19 cellular contexts compared by ENCODE assay signal in the genomic region with DNA sequence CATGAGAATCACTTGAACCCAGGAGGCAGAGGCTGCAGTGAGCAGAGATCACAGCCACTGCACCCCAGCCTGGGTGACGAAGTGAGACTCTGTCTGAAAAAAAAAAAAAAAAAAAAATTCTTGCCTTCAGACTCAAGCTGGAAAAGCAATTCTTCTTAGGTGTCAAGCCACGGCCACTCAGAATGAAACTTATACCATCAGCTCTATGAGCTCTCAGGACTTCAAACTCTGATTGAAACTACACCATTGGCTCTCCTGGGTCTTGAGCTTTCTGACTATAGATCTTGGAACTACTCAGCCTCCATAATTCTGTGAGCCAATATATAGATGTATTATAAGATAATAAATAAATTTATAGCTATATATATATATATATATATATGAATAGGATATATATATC. TPM values are rescaled to one million over a fixed set of nuclear protein-coding genes. Genes with fewer than 3 reads are reported as not detected.
"Had no signal": no experiment of that assay in that cellular context is flagged by ENCODE, and none has a peak within 500 bp of the region (broad histone marks: within the 10 kb centered on the region; RNA-seq: fewer than 3 reads in every experiment).

No MANE protein-coding gene starts in this region.

- DNase-seq: activated B cell treated with CpG ODN at 0.5 μM for 24 hours; activated CD4-positive, alpha-beta T cell treated with anti-CD3 and anti-CD28 coated beads, Interleukin-2, amount 10 ng/mL, durations not matched to agents 7 days and 5 days; activated CD8-positive, alpha-beta memory T cell treated with anti-CD3 and anti-CD28 coated beads, Interleukin-2, amount 50 U/mL, for 4 hours; activated gamma-delta T cell; activated T-cell treated with anti-CD3 and anti-CD28 coated beads, Interleukin-2, amount 50 U/mL, for 72 hours; amniotic stem cell; dermis blood vessel endothelial cell; effector memory CD4-positive, alpha-beta T cell; occipital lobe; posterior cingulate gyrus; sigmoid colon; stimulated activated CD4-positive, alpha-beta T cell treated with anti-CD3 and anti-CD28 coated beads, Interleukin-4, amount 100 ng/mL, for 4 hours; stimulated activated naive B cell treated with anti-CD40 and anti-IgM and Interleukin-4, amounts not matched to agents 10 μg/mL and 1 μg/mL and 100 μg/mL, for 72 hours; substantia nigra; T-helper 9 cell; tibial artery had no signal

- FAIRE-seq: endothelial cell of umbilical vein had no signal

- ATAC-seq: activated T-cell treated with anti-CD3 and anti-CD28 coated beads, Interleukin-2, amount 50 U/mL, for 72 hours; gastroesophageal sphincter; stimulated activated naive B cell treated with anti-CD40 and anti-IgM and Interleukin-4, amounts not matched to agents 10 μg/mL and 1 μg/mL and 100 μg/mL, for 72 hours had no signal

RNA-seq across cellular contexts. Expression of gene FGF10, which starts 12.9 kb away (rescaled TPM):
- polyA plus RNA-seq: endothelial cell of umbilical vein, neural cell had no signal
